In the genomic region with DNA sequence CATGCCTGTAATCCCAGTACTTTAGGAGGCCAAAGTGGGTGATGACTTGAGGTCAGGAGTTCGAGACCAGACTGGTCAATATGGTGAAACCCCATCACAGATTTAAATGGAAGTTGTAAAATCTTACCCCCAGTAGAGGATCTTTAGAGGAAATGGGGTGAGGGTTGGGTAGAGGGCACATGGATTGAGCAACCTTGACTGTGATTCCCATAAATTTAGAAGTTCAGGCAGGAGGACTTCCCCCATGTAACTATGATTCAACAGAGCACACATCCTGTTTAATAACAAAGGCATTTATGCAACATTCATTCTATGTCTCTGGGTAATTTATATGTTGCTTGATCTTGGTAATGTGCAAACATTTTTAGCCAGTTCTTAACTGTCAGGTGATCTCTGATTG, we compare ENCODE assay signal across 13 cellular contexts.
DNase-seq lines count a peak whose midpoint lies in the region; ATAC-seq and TF ChIP-seq lines count a peak whose summit lies in the region.
"Had no signal": no experiment of that assay in that cellular context is flagged by ENCODE, and none has a peak within 500 bp of the region (broad histone marks: within the 10 kb centered on the region; RNA-seq: fewer than 3 reads in every experiment).

No MANE protein-coding gene starts in this region.

- peaks cover 6% of the 10 kb centered on the region for H3K27me3 Mint-ChIP-seq in activated T-helper 1 cell treated with anti-CD3 and anti-CD28 coated beads, Interleukin-12 subunit alpha, Interleukin-12 subunit beta, Interleukin-2, Interleukin-4 antibody, amounts not matched to agents 30 ng/mL and 10 ng/mL and 1 ng/mL, durations not matched to agents 14 hours and 24 hours and 36 hours (ENCODE audit: insufficient read depth)

- TF ChIP-seq POLR2A in prostate gland (IDR thresholded peaks at IDR 0.05) = no peak

- WGBS in prostate gland = 95% methylated on average over 1 of the region's 1 CpG

- H3K27me3 ChIP-seq in BLaER1 (no peaks in the 10 kb centered on the region), lower lobe of right lung (ENCODE audit: low read depth) (no peaks in the 10 kb centered on the region), prostate gland (replicated peaks; ENCODE audit: insufficient read depth) (no peaks in the 10 kb centered on the region)
- H3K27me3 ChIP-seq: SJCRH30 had no signal

- H3K4me3 ChIP-seq in BLaER1 (no peak overlapping the region), cardiac fibroblast (replicated peaks in 1 of 2; ENCODE audit: low read depth in 2 of 2, low read length in 2 of 2) (no peak overlapping the region), lower lobe of right lung (no peak overlapping the region), prostate gland (no peak overlapping the region)
- H3K4me3 ChIP-seq: SJCRH30 had no signal

- H3K4me1 ChIP-seq in BLaER1 (peaks cover 35% of the 10 kb centered on the region), lower lobe of right lung (peaks cover 35% of the 10 kb centered on the region), prostate gland (replicated peaks) (no peaks in the 10 kb centered on the region)
- H3K4me1 ChIP-seq: SJCRH30 had no signal

- no peak overlapping the region for H3K9ac ChIP-seq in BLaER1

- DNase-seq in M059J (ENCODE audit: low read depth) (peak; percentile 65), cardiac fibroblast (ENCODE audit: low read depth in 2 of 2) (peak; percentile 77), lower lobe of right lung (no peak), prostate gland (ENCODE audit: low spot score) (no peak)
- DNase-seq in activated T-helper 1 cell treated with anti-CD3 and anti-CD28 coated beads, Interleukin-12 subunit alpha, Interleukin-12 subunit beta, Interleukin-2, Interleukin-4 antibody, amounts not matched to agents 30 ng/mL and 10 ng/mL and 1 ng/mL, durations not matched to agents 14 hours and 24 hours and 36 hours (ENCODE audit: low spot score) = no peak
- DNase-seq: activated CD4-positive, alpha-beta T cell treated with anti-CD3 and anti-CD28 coated beads for 1 hour; left cardiac atrium; NCI-H510A; nucleus accumbens; SJCRH30 had no signal

- H3K9me3 ChIP-seq in BLaER1 (no peaks in the 10 kb centered on the region; the same call in 1 of the 2 replicates), lower lobe of right lung (no peaks in the 10 kb centered on the region), prostate gland (no peaks in the 10 kb centered on the region)
- H3K9me3 ChIP-seq: SJCRH30 had no signal

- ATAC-seq in lower lobe of right lung (peak; percentile 77 to 82), HG03280 (IDR thresholded peaks at IDR 0.05; ENCODE audit: unreplicated experiment) (no peak), HG02588 (IDR thresholded peaks at IDR 0.05; ENCODE audit: unreplicated experiment) (no peak)

- peaks cover 3% of the 10 kb centered on the region for H3K4me1 Mint-ChIP-seq in activated T-helper 1 cell treated with anti-CD3 and anti-CD28 coated beads, Interleukin-12 subunit alpha, Interleukin-12 subunit beta, Interleukin-2, Interleukin-4 antibody, amounts not matched to agents 30 ng/mL and 10 ng/mL and 1 ng/mL, durations not matched to agents 14 hours and 24 hours and 36 hours (ENCODE audit: low read depth)

- no peaks in the 10 kb centered on the region for H3K36me3 ChIP-seq in BLaER1
- H3K36me3 ChIP-seq in lower lobe of right lung = no peaks in the 10 kb centered on the region
- H3K36me3 ChIP-seq in prostate gland = no peaks in the 10 kb centered on the region
- H3K36me3 ChIP-seq: SJCRH30 had no signal

- H3K4me3 Mint-ChIP-seq in activated T-helper 1 cell treated with anti-CD3 and anti-CD28 coated beads, Interleukin-12 subunit alpha, Interleukin-12 subunit beta, Interleukin-2, Interleukin-4 antibody, amounts not matched to agents 30 ng/mL and 10 ng/mL and 1 ng/mL, durations not matched to agents 14 hours and 24 hours and 36 hours = no peak overlapping the region

- H3K4me2 ChIP-seq in BLaER1 = peak overlapping the region; percentile 15; the same call in 1 of the 2 replicates

- peaks cover 1% of the 10 kb centered on the region for H3K36me3 Mint-ChIP-seq in activated T-helper 1 cell treated with anti-CD3 and anti-CD28 coated beads, Interleukin-12 subunit alpha, Interleukin-12 subunit beta, Interleukin-2, Interleukin-4 antibody, amounts not matched to agents 30 ng/mL and 10 ng/mL and 1 ng/mL, durations not matched to agents 14 hours and 24 hours and 36 hours (ENCODE audit: low read depth)

- peaks cover 15% of the 10 kb centered on the region for H3K9me3 Mint-ChIP-seq in activated T-helper 1 cell treated with anti-CD3 and anti-CD28 coated beads, Interleukin-12 subunit alpha, Interleukin-12 subunit beta, Interleukin-2, Interleukin-4 antibody, amounts not matched to agents 30 ng/mL and 10 ng/mL and 1 ng/mL, durations not matched to agents 14 hours and 24 hours and 36 hours

- no peak overlapping the region for H3K27ac Mint-ChIP-seq in activated T-helper 1 cell treated with anti-CD3 and anti-CD28 coated beads, Interleukin-12 subunit alpha, Interleukin-12 subunit beta, Interleukin-2, Interleukin-4 antibody, amounts not matched to agents 30 ng/mL and 10 ng/mL and 1 ng/mL, durations not matched to agents 14 hours and 24 hours and 36 hours

- intact Hi-C loops in lower lobe of right lung (cut with DNase I) (no loop called here), prostate gland (cut with DNase I) (no loop called here)
- intact Hi-C loops in activated T-helper 1 cell treated with anti-CD3 and anti-CD28 coated beads, Interleukin-12 subunit alpha, Interleukin-12 subunit beta, Interleukin-2, Interleukin-4 antibody, amounts not matched to agents 30 ng/mL and 10 ng/mL and 1 ng/mL, durations not matched to agents 14 hours and 24 hours and 36 hours (cut with micrococcal nuclease) = no loop called here

- no peaks in the 10 kb centered on the region for H4K20me1 ChIP-seq in BLaER1

- TF ChIP-seq CTCF in cardiac fibroblast (IDR thresholded peaks at IDR 0.05; ENCODE audit: low read depth, low read length) (no peak), lower lobe of right lung (IDR thresholded peaks at IDR 0.05) (no peak), prostate gland (IDR thresholded peaks at IDR 0.05) (no peak)

- H3K27ac ChIP-seq in BLaER1 (no peak overlapping the region), lower lobe of right lung (no peak overlapping the region), prostate gland (no peak overlapping the region)
- H3K27ac ChIP-seq: SJCRH30 had no signal

Comparison
In these comparisons a context has a peak if more than half of its experiments do, and no peak if none do; other contexts are left out.
1. DNase-seq: peak in M059J (single experiment) and cardiac fibroblast (2 of 2); none in lower lobe of right lung (single experiment), prostate gland (single experiment) and activated T-helper 1 cell treated with anti-CD3 and anti-CD28 coated beads, Interleukin-12 subunit alpha, Interleukin-12 subunit beta, Interleukin-2, Interleukin-4 antibody, amounts not matched to agents 30 ng/mL and 10 ng/mL and 1 ng/mL, durations not matched to agents 14 hours and 24 hours and 36 hours (single experiment).
2. ATAC-seq: peak in lower lobe of right lung (2 of 2); none in HG03280 (single experiment) and HG02588 (single experiment).